In the genomic region with DNA sequence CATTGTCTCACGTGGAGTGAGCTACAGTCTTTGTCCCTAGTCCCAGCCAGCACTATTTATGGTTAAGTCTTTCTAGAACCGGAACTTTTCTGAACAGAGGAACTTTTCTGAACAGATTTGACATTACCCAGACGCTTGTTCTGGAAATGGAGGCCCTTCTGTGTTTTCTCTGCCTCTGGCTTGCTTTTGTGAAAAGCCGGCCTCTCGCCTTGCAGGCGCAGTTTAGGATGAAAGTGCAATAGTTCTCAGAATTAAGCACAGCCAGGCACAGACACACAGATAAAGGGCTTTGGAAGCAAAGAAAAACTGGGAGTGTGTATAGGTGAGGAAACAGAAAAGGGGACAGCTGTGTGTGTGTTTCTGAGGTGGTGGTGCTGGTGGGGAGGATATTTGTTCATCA, we compare ENCODE assay signal across 17 cellular contexts. TPM values are rescaled to one million over a fixed set of nuclear protein-coding genes. Genes with fewer than 3 reads are reported as not detected.
A peak's percentile ranks its signal among the peaks of the same experiment; 100 is the strongest.
DNase-seq lines count a peak whose midpoint lies in the region; ATAC-seq and TF ChIP-seq lines count a peak whose summit lies in the region.
"Had no signal": no experiment of that assay in that cellular context is flagged by ENCODE, and none has a peak within 500 bp of the region (broad histone marks: within the 10 kb centered on the region; RNA-seq: fewer than 3 reads in every experiment).

No MANE protein-coding gene starts in this region.

- H3K4me1 Mint-ChIP-seq in brain, result peaks cover 59% of the 10 kb centered on the region

- H3K4me3 Mint-ChIP-seq in brain, result peak overlapping the region; percentile 68 to 85 (median 81)

- peaks cover 0 to 3% (median 3%) of the 10 kb centered on the region in 5 experiments for H3K9me3 Mint-ChIP-seq in brain

- intact Hi-C loops in psoas muscle (cut with DNase I) (no loop called here), posterior cingulate gyrus (cut with DNase I) (loop anchor here (5.0 kb wide), 2 partner anchors 67 to 112 kb away; no protein-coding TSS in a partner anchor)

- TF ChIP-seq CTCF in brain (conservative IDR thresholded peaks at IDR 0.05) (no peak), psoas muscle (IDR thresholded peaks at IDR 0.05) (no peak)

- peak overlapping the region; percentile 92 for H3K27ac ChIP-seq in psoas muscle
- H3K27ac ChIP-seq: body of pancreas had no signal

- H3K36me3 ChIP-seq in H7 (replicated peaks; ENCODE audit: control insufficient read depth, insufficient read depth, low read length), result no peaks in the 10 kb centered on the region
- peaks cover 0 to 99% of the 10 kb centered on the region in 2 donors for H3K36me3 ChIP-seq in psoas muscle (ENCODE audit: insufficient read depth in 1 of 2, low read depth in 1 of 2)

- no peaks in the 10 kb centered on the region for H3K9me3 ChIP-seq in psoas muscle
- H3K9me3 ChIP-seq: body of pancreas had no signal

- H3K27ac Mint-ChIP-seq in brain, result peak overlapping the region in 2 of 5 experiments; percentile 44 to 73

- ATAC-seq in psoas muscle (no peak), GM19351 (IDR thresholded peaks at IDR 0.05; ENCODE audit: unreplicated experiment) (no peak)
- ATAC-seq: body of pancreas had no signal

- DNase-seq in H7, result no peak
- peak; percentile 18 for DNase-seq in left kidney (ENCODE audit: low read depth, low spot score)
- DNase-seq in psoas muscle, result no peak
- no peak for DNase-seq in posterior cingulate gyrus
- DNase-seq in SIG-M5 (lab: John Stamatoyannopoulos, UW), result no peak
- no peak for DNase-seq in ACHN
- DNase-seq: activated CD4-positive, alpha-beta T cell treated with anti-CD3 and anti-CD28 coated beads for 1 hour; activated naive CD4-positive, alpha-beta T cell treated with anti-CD3 and anti-CD28 coated beads, Interleukin-2, amount 50 U/mL, for 16 hours; body of pancreas; Calu3; GF-D8; KBM-7; NCI-H2171 had no signal

- no peaks in the 10 kb centered on the region for H3K36me3 Mint-ChIP-seq in brain

- peaks cover 100% of the 10 kb centered on the region for H3K27me3 Mint-ChIP-seq in brain

- H3K4me3 ChIP-seq in H7 (ENCODE audit: insufficient read depth, low read depth, low read length) (peak overlapping the region; percentile 49), psoas muscle (peak overlapping the region; percentile 73)
- H3K4me3 ChIP-seq: body of pancreas had no signal

- H3K4me1 ChIP-seq in psoas muscle, result peaks cover 20% of the 10 kb centered on the region

- in situ Hi-C loops in ACHN (cut with HindIII; ENCODE audit: low pct_ligation_motif_present, low pct_unique_long_range_greater_than_20kb, low sequenced_read_pairs), result no loop called here

- H3K27me3 ChIP-seq in H7 (ENCODE audit: control insufficient read depth, insufficient read depth, low read length) (peaks cover 64% of the 10 kb centered on the region), psoas muscle (ENCODE audit: insufficient read depth in 3 of 3, low read length in 2 of 3) (peaks cover 0 to 9% (median 4%) of the 10 kb centered on the region in 3 donors)

- WGBS in psoas muscle, 3 donors, result 73 to 78% (median 74%) methylated on average over 6 of the region's 6 CpGs

RNA-seq across cellular contexts. Expression of a gene that starts 5.9 kb away (rescaled TPM):
- 1.00 and 1.6 TPM in 2 replicates for total RNA-seq in H7 (2014; rRNA removed; shearing (Covaris generic))
- polyA plus RNA-seq in brain (ENCODE audit: insufficient read depth, low read depth, low replicate concordance), result 0.22 TPM
- total RNA-seq in psoas muscle, result 100 to 1,000 TPM in 1 of 4 donors, 10 to 100 TPM in 3; 14.5 to 155 (median 52.9) TPM
- 1 to 10 TPM in 2 of 3 donors, under 1 TPM in 1; 0.43 to 7.0 (median 1.9) TPM for polyA plus RNA-seq in psoas muscle
- total RNA-seq: body of pancreas; Calu3; pulmonary artery endothelial cell; T-helper 2 cell treated with Interferon-gamma antibody and Interleukin-4, amounts not matched to agents 100 ng/mL and 5 ng/mL, for 36 hours had no signal
